In the genomic region with DNA sequence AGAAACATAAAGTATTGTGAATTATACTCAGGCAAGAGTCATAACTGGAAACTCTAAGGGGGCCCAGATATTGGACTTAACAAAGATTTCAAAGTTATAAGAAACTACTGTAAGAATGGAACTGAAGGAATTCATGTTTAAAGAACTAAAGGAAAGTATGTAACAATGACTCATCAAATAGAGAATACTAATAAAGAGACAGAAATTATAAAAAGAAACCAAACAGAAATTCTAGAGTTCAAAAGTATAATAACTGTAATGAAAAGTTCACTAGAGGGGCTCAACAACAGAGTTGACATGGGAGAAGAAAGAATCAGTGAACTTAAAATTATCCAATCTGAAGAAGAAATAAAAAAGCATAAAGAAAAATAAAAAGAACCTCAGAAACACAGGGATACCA, we compare ENCODE assay signal across 1 cellular context.
TF ChIP-seq lines count a peak whose summit lies in the region.

No MANE protein-coding gene starts in this region.

TF ChIP-seq in HepG2, 621 proteins besides CTCF, POLR2A, EP300 and RAD21:
- TF ChIP-seq ZNF160 (CRISPR knock-in tag; IDR thresholded peaks at IDR 0.05) (peak; percentile 92), NPAS2 (CRISPR knock-in tag; IDR thresholded peaks at IDR 0.05; ENCODE audit: borderline replicate concordance) (no peak), MBD4 (IDR thresholded peaks at IDR 0.05; ENCODE audit: borderline replicate concordance, low read length) (no peak), DMTF1 (CRISPR knock-in tag; IDR thresholded peaks at IDR 0.05) (no peak), ZNF124 (CRISPR knock-in tag; IDR thresholded peaks at IDR 0.05) (no peak), ZNF781 (CRISPR knock-in tag; IDR thresholded peaks at IDR 0.05; ENCODE audit: borderline replicate concordance, not compliant biosample characterization) (no peak), NAIF1 (CRISPR knock-in tag; IDR thresholded peaks at IDR 0.05; ENCODE audit: borderline replicate concordance) (no peak), ZNF10 (CRISPR knock-in tag; IDR thresholded peaks at IDR 0.05; ENCODE audit: borderline replicate concordance, low read depth) (no peak)
